2 cellular contexts compared by ENCODE assay signal in genomic region chr16:2507679-2508064, GRCh38.
TF ChIP-seq lines count a peak whose summit lies in the region.

No MANE protein-coding gene starts in this region.

TF ChIP-seq in liver, 16 proteins besides CTCF, POLR2A, EP300 and RAD21:
- TF ChIP-seq TAF1 (conservative IDR thresholded peaks at IDR 0.05) (no peak), ZBTB33 (IDR thresholded peaks at IDR 0.05) (no peak), NR2F2 (IDR thresholded peaks at IDR 0.05) (no peak), REST (IDR thresholded peaks at IDR 0.05) (no peak)

TF ChIP-seq in HepG2, 621 proteins besides CTCF, POLR2A, EP300 and RAD21:
- TF ChIP-seq ZNF3 (CRISPR knock-in tag; IDR thresholded peaks at IDR 0.05) (no peak), ZNF367 (CRISPR knock-in tag; IDR thresholded peaks at IDR 0.05; ENCODE audit: borderline replicate concordance) (no peak), ZNF17 (CRISPR knock-in tag; IDR thresholded peaks at IDR 0.05) (no peak), ZNF816 (CRISPR knock-in tag; IDR thresholded peaks at IDR 0.05; ENCODE audit: borderline replicate concordance) (no peak), ZNF337 (CRISPR knock-in tag; IDR thresholded peaks at IDR 0.05; ENCODE audit: borderline replicate concordance, low read depth) (no peak), ZNF225 (CRISPR knock-in tag; IDR thresholded peaks at IDR 0.05) (no peak), PBX2 (CRISPR knock-in tag; IDR thresholded peaks at IDR 0.05) (no peak), TERF1 (CRISPR knock-in tag; IDR thresholded peaks at IDR 0.05) (no peak), PATZ1 (CRISPR knock-in tag; IDR thresholded peaks at IDR 0.05) (no peak), TEAD2 (CRISPR knock-in tag; IDR thresholded peaks at IDR 0.05) (no peak), AHR (CRISPR knock-in tag; IDR thresholded peaks at IDR 0.05) (no peak), THYN1 (CRISPR knock-in tag; IDR thresholded peaks at IDR 0.05; ENCODE audit: borderline replicate concordance, low read depth) (no peak), REL (CRISPR knock-in tag; conservative IDR thresholded peaks at IDR 0.05) (no peak), IKZF1 (IDR thresholded peaks at IDR 0.05) (no peak)
- TF ChIP-seq, protein P1, sequence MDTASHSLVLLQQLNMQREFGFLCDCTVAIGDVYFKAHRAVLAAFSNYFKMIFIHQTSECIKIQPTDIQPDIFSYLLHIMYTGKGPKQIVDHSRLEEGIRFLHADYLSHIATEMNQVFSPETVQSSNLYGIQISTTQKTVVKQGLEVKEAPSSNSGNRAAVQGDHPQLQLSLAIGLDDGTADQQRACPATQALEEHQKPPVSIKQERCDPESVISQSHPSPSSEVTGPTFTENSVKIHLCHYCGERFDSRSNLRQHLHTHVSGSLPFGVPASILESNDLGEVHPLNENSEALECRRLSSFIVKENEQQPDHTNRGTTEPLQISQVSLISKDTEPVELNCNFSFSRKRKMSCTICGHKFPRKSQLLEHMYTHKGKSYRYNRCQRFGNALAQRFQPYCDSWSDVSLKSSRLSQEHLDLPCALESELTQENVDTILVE (CRISPR knock-in tag; IDR thresholded peaks at IDR 0.05): no peak
